Comparison of ENCODE assay signal across 17 cellular contexts in genomic region chr12:53031616-53032015, GRCh38. TPM values are rescaled to one million over a fixed set of nuclear protein-coding genes. Genes with fewer than 3 reads are reported as not detected.
"Had no signal": no experiment of that assay in that cellular context is flagged by ENCODE, and none has a peak within 500 bp of the region (broad histone marks: within the 10 kb centered on the region; RNA-seq: fewer than 3 reads in every experiment).

No MANE protein-coding gene starts in this region.

- H3K9me3 Mint-ChIP-seq: activated B cell treated with CpG ODN at 0.5 μM for 24 hours; activated CD8-positive, alpha-beta T cell treated with anti-CD3 and anti-CD28 coated beads for 36 hours; activated naive CD8-positive, alpha-beta T cell treated with anti-CD3 and anti-CD28 coated beads, Interleukin-2, amount 10 ng/mL, durations not matched to agents 7 days and 5 days; activated T-cell treated with anti-CD3 and anti-CD28 coated beads, Interleukin-2, amount 50 U/mL, for 4 hours; immature natural killer cell; stimulated activated naive CD8-positive, alpha-beta T cell treated with anti-CD3 and anti-CD28 coated beads, Interleukin-15, amount 100 ng/mL, for 72 hours had no signal

- H3K4me1 ChIP-seq: pancreas, sigmoid colon, testis had no signal

- ATAC-seq: activated CD8-positive, alpha-beta T cell treated with anti-CD3 and anti-CD28 coated beads for 36 hours; activated T-cell treated with anti-CD3 and anti-CD28 coated beads, Interleukin-2, amount 50 U/mL, for 4 hours; stimulated activated naive CD8-positive, alpha-beta T cell treated with anti-CD3 and anti-CD28 coated beads, Interleukin-15, amount 100 ng/mL, for 72 hours had no signal

- DNase-seq: activated B cell treated with CpG ODN at 0.5 μM for 24 hours; activated CD4-positive, alpha-beta T cell treated with anti-CD3 and anti-CD28 coated beads for 48 hours; activated CD8-positive, alpha-beta T cell treated with anti-CD3 and anti-CD28 coated beads for 36 hours; activated gamma-delta T cell; activated naive CD8-positive, alpha-beta T cell treated with anti-CD3 and anti-CD28 coated beads, Interleukin-2, amount 10 ng/mL, durations not matched to agents 7 days and 5 days; activated T-cell treated with anti-CD3 and anti-CD28 coated beads, Interleukin-2, amount 50 U/mL, for 4 hours; anterior cingulate cortex; effector CD8-positive, alpha-beta T cell; head of caudate nucleus; immature natural killer cell; midbrain; pancreas; sigmoid colon; stimulated activated CD4-positive, alpha-beta T cell treated with anti-CD3 and anti-CD28 coated beads, Interleukin-1b, Interleukin-23, amount 100 ng/mL, for 48 hours; stimulated activated naive CD8-positive, alpha-beta T cell treated with anti-CD3 and anti-CD28 coated beads, Interleukin-15, amount 100 ng/mL, for 72 hours; T-helper 2 cell; testis had no signal

- H3K27ac Mint-ChIP-seq: activated B cell treated with CpG ODN at 0.5 μM for 24 hours had no signal

- H3K27ac ChIP-seq: pancreas, sigmoid colon, testis had no signal

- H3K4me1 Mint-ChIP-seq: activated B cell treated with CpG ODN at 0.5 μM for 24 hours had no signal

- H3K4me3 ChIP-seq: pancreas, sigmoid colon, testis had no signal

- H3K9me3 ChIP-seq: pancreas, sigmoid colon, testis had no signal

- H3K27me3 ChIP-seq: pancreas, sigmoid colon, testis had no signal

- H3K4me3 Mint-ChIP-seq: activated B cell treated with CpG ODN at 0.5 μM for 24 hours; activated CD8-positive, alpha-beta T cell treated with anti-CD3 and anti-CD28 coated beads for 36 hours; activated naive CD8-positive, alpha-beta T cell treated with anti-CD3 and anti-CD28 coated beads, Interleukin-2, amount 10 ng/mL, durations not matched to agents 7 days and 5 days; activated T-cell treated with anti-CD3 and anti-CD28 coated beads, Interleukin-2, amount 50 U/mL, for 4 hours; immature natural killer cell; stimulated activated naive CD8-positive, alpha-beta T cell treated with anti-CD3 and anti-CD28 coated beads, Interleukin-15, amount 100 ng/mL, for 72 hours had no signal

- H3K27me3 Mint-ChIP-seq: activated B cell treated with CpG ODN at 0.5 μM for 24 hours; activated CD8-positive, alpha-beta T cell treated with anti-CD3 and anti-CD28 coated beads for 36 hours; activated naive CD8-positive, alpha-beta T cell treated with anti-CD3 and anti-CD28 coated beads, Interleukin-2, amount 10 ng/mL, durations not matched to agents 7 days and 5 days; stimulated activated naive CD8-positive, alpha-beta T cell treated with anti-CD3 and anti-CD28 coated beads, Interleukin-15, amount 100 ng/mL, for 72 hours had no signal

RNA-seq across cellular contexts. Expression of gene TNS2, which starts 18.2 kb away (rescaled TPM):
- polyA plus RNA-seq: immature natural killer cell had no signal
